25 cellular contexts compared by ENCODE assay signal in the genomic region with DNA sequence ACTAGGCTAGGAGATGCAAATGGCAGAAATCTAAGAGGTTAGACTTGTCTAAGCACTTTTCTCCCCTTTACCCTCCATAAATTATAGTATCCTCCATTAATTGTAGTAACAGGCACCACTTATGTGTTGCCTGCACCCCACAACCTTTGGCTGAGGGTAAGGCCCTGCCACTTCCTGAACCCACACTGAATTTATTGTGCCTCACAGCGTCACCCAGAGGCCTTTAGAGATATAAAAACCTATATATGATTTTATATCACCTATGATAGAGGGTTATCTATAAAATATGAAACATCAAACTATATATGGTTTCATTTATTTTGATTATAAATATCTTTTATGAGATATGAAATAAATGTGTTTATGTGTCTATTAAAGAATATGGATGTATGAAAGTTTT. TPM values are rescaled to one million over a fixed set of nuclear protein-coding genes. Genes with fewer than 3 reads are reported as not detected.
"Had no signal": no experiment of that assay in that cellular context is flagged by ENCODE, and none has a peak within 500 bp of the region (broad histone marks: within the 10 kb centered on the region; RNA-seq: fewer than 3 reads in every experiment).

No MANE protein-coding gene starts in this region.

- H3K27me3 ChIP-seq: body of pancreas, esophagus squamous epithelium, hepatocyte, ovary, testis had no signal

- ATAC-seq: activated CD8-positive, alpha-beta T cell treated with anti-CD3 and anti-CD28 coated beads for 36 hours; activated T-helper 17 cell treated with anti-CD3 and anti-CD28 coated beads, Interleukin-2, amount 50 U/mL, for 72 hours; body of pancreas; natural killer cell; sciatic nerve; stimulated activated memory B cell treated with anti-CD40 and anti-IgM and Interleukin-4, amounts not matched to agents 10 μg/mL and 1 μg/mL and 100 μg/mL, for 72 hours had no signal

- H3K79me2 ChIP-seq: hepatocyte had no signal

- H3K4me3 ChIP-seq: body of pancreas, esophagus squamous epithelium, hepatocyte, lung, ovary, smooth muscle cell, testis had no signal

- H3K4me2 ChIP-seq: hepatocyte, smooth muscle cell had no signal

- H3K4me1 ChIP-seq: body of pancreas, testis had no signal

- DNase-seq: activated CD4-positive, alpha-beta T cell treated with anti-CD3 and anti-CD28 coated beads for 48 hours; activated CD4-positive, CD25-positive, alpha-beta regulatory T cell; activated CD8-positive, alpha-beta T cell treated with anti-CD3 and anti-CD28 coated beads for 36 hours; activated naive CD4-positive, alpha-beta T cell treated with Interleukin-2 at 50 U/mL for 16 hours; activated naive CD8-positive, alpha-beta T cell treated with anti-CD3 and anti-CD28 coated beads, Interleukin-2, amount 10 ng/mL, durations not matched to agents 7 days and 5 days; activated T-cell treated with anti-CD3 and anti-CD28 coated beads, Interleukin-2, amount 50 U/mL, for 1 hour; amygdala; body of pancreas; dermis blood vessel endothelial cell; effector memory CD4-positive, alpha-beta T cell; esophagus squamous epithelium; natural killer cell; ovary; stimulated activated CD4-positive, alpha-beta T cell treated with anti-CD3 and anti-CD28 coated beads, Interleukin-4, amount 100 ng/mL, for 24 hours; T1000; testis had no signal

- H3K36me3 ChIP-seq: esophagus squamous epithelium, ovary had no signal

- H3K9me3 ChIP-seq: body of pancreas, esophagus squamous epithelium, ovary, testis had no signal

- H2AFZ ChIP-seq: hepatocyte had no signal

- H3K27ac ChIP-seq: body of pancreas, esophagus squamous epithelium, hepatocyte, ovary, testis had no signal

RNA-seq across cellular contexts. Expression of a gene that starts 2.6 kb away (rescaled TPM):
- total RNA-seq: activated CD8-positive, alpha-beta T cell treated with anti-CD3 and anti-CD28 coated beads for 36 hours; activated naive CD8-positive, alpha-beta T cell treated with anti-CD3 and anti-CD28 coated beads, Interleukin-2, amount 10 ng/mL, durations not matched to agents 7 days and 5 days; body of pancreas; cardiac septum; endothelial cell of umbilical vein; lung; natural killer cell; pulmonary artery endothelial cell; sciatic nerve; smooth muscle cell; testis had no signal

RNA-seq across cellular contexts. Expression of a gene that starts 7.4 kb away (rescaled TPM):
- total RNA-seq: activated CD8-positive, alpha-beta T cell treated with anti-CD3 and anti-CD28 coated beads for 36 hours; activated naive CD8-positive, alpha-beta T cell treated with anti-CD3 and anti-CD28 coated beads, Interleukin-2, amount 10 ng/mL, durations not matched to agents 7 days and 5 days; activated T-helper 17 cell treated with anti-CD3 and anti-CD28 coated beads, Interleukin-2, amount 50 U/mL, for 72 hours; body of pancreas; cardiac septum; dermis blood vessel endothelial cell; endothelial cell of umbilical vein; lung; natural killer cell; ovary; pulmonary artery endothelial cell; sciatic nerve; smooth muscle cell had no signal

RNA-seq across cellular contexts. Expression of a gene that starts 18.4 kb away (rescaled TPM):
- total RNA-seq: activated CD8-positive, alpha-beta T cell treated with anti-CD3 and anti-CD28 coated beads for 36 hours; activated naive CD8-positive, alpha-beta T cell treated with anti-CD3 and anti-CD28 coated beads, Interleukin-2, amount 10 ng/mL, durations not matched to agents 7 days and 5 days; activated T-helper 17 cell treated with anti-CD3 and anti-CD28 coated beads, Interleukin-2, amount 50 U/mL, for 72 hours; cardiac septum; endothelial cell of umbilical vein; natural killer cell; ovary; pulmonary artery endothelial cell; sciatic nerve had no signal

RNA-seq across cellular contexts. Expression of a gene that starts 38.1 kb away (rescaled TPM):
- total RNA-seq: activated CD8-positive, alpha-beta T cell treated with anti-CD3 and anti-CD28 coated beads for 36 hours; activated naive CD8-positive, alpha-beta T cell treated with anti-CD3 and anti-CD28 coated beads, Interleukin-2, amount 10 ng/mL, durations not matched to agents 7 days and 5 days; cardiac septum; dermis blood vessel endothelial cell; endothelial cell of umbilical vein; hepatocyte; lung; natural killer cell; ovary; pulmonary artery endothelial cell; sciatic nerve; smooth muscle cell had no signal

RNA-seq across cellular contexts. Expression of a gene that starts 38.4 kb away (rescaled TPM):
- total RNA-seq: activated CD8-positive, alpha-beta T cell treated with anti-CD3 and anti-CD28 coated beads for 36 hours; activated naive CD8-positive, alpha-beta T cell treated with anti-CD3 and anti-CD28 coated beads, Interleukin-2, amount 10 ng/mL, durations not matched to agents 7 days and 5 days; activated T-helper 17 cell treated with anti-CD3 and anti-CD28 coated beads, Interleukin-2, amount 50 U/mL, for 72 hours; body of pancreas; cardiac septum; dermis blood vessel endothelial cell; endothelial cell of umbilical vein; hepatocyte; natural killer cell; ovary; pulmonary artery endothelial cell; sciatic nerve; smooth muscle cell had no signal
